Comparison of ENCODE assay signal across 19 cellular contexts in the genomic region with DNA sequence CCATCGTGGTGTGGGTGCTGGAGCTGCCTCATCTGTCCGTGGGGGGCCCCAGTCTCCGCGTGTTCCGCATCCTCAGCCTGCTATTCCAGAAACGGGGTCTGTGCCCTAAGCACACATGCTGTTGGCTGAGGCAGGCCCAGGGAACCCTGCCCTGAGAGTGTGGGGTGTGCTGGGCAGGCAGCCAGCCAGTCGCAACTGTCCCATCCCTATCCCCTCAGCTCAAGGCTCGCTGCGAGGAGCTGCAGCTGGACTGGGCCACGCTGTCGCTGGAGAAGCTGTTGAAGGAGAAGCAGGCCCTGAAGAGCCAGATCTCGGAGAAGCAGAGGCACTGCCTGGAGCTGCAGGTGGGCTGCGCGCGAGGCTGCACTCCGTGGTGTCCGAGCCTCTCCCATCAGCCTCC. TPM values are rescaled to one million over a fixed set of nuclear protein-coding genes. Genes with fewer than 3 reads are reported as not detected.
DNase-seq lines count a peak whose midpoint lies in the region; ATAC-seq and TF ChIP-seq lines count a peak whose summit lies in the region.
"Had no signal": no experiment of that assay in that cellular context is flagged by ENCODE, and none has a peak within 500 bp of the region (broad histone marks: within the 10 kb centered on the region; RNA-seq: fewer than 3 reads in every experiment).

No MANE protein-coding gene starts in this region.

- H3K9ac ChIP-seq in colonic mucosa (ENCODE audit: low read depth in 2 of 2, low read length in 2 of 2): peak overlapping the region in 1 of 2 donors; percentile 77
- peak overlapping the region in 1 of 2 donors; percentile 49 for H3K9ac ChIP-seq in mucosa of rectum (ENCODE audit: low read depth in 1 of 2, low read length in 2 of 2)

- H3K27me3 Mint-ChIP-seq in WTC11 (ENCODE audit: low read depth): no peaks in the 10 kb centered on the region
- H3K27me3 Mint-ChIP-seq in natural killer cell treated with Interleukin-12 subunit alpha and Interleukin-12 subunit beta and Interleukin-15 and Interleukin-18, amount 100 ng/mL, for 72 hours: no peaks in the 10 kb centered on the region
- H3K27me3 Mint-ChIP-seq: CD4-positive, alpha-beta memory T cell had no signal

- ATAC-seq in WTC11: no peak
- no peak for ATAC-seq in natural killer cell treated with Interleukin-12 subunit alpha and Interleukin-12 subunit beta and Interleukin-15 and Interleukin-18, amount 100 ng/mL, for 72 hours
- ATAC-seq: HCT116 had no signal

- H3K27me3 ChIP-seq in colonic mucosa: no peaks in the 10 kb centered on the region
- no peaks in the 10 kb centered on the region for H3K27me3 ChIP-seq in mucosa of rectum (ENCODE audit: control insufficient read depth in 2 of 2, insufficient read depth in 2 of 2, low read length in 2 of 2)
- H3K27me3 ChIP-seq in thymus (ENCODE audit: control insufficient read depth, insufficient read depth): no peaks in the 10 kb centered on the region

- no peak overlapping the region for H3K27ac Mint-ChIP-seq in WTC11
- no peak overlapping the region for H3K27ac Mint-ChIP-seq in natural killer cell treated with Interleukin-12 subunit alpha and Interleukin-12 subunit beta and Interleukin-15 and Interleukin-18, amount 100 ng/mL, for 72 hours

- peaks cover 17% of the 10 kb centered on the region for H3K4me1 ChIP-seq in colonic mucosa
- peaks cover 19 to 30% of the 10 kb centered on the region in 2 donors for H3K4me1 ChIP-seq in mucosa of rectum (ENCODE audit: control insufficient read depth in 2 of 2, insufficient read depth in 2 of 2, low read length in 2 of 2)
- H3K4me1 ChIP-seq in thymus (ENCODE audit: control insufficient read depth, insufficient read depth, low read length): no peaks in the 10 kb centered on the region

- H3K36me3 Mint-ChIP-seq in WTC11: peaks cover 41% of the 10 kb centered on the region
- peaks cover 4% of the 10 kb centered on the region for H3K36me3 Mint-ChIP-seq in natural killer cell treated with Interleukin-12 subunit alpha and Interleukin-12 subunit beta and Interleukin-15 and Interleukin-18, amount 100 ng/mL, for 72 hours

- H3K4me1 Mint-ChIP-seq in WTC11: no peaks in the 10 kb centered on the region
- H3K4me1 Mint-ChIP-seq in natural killer cell treated with Interleukin-12 subunit alpha and Interleukin-12 subunit beta and Interleukin-15 and Interleukin-18, amount 100 ng/mL, for 72 hours (ENCODE audit: low read depth in 2 of 2): peaks cover 0 to 5% of the 10 kb centered on the region in 2 donors

- H3K4me3 Mint-ChIP-seq in WTC11: no peak overlapping the region
- H3K4me3 Mint-ChIP-seq in natural killer cell treated with Interleukin-12 subunit alpha and Interleukin-12 subunit beta and Interleukin-15 and Interleukin-18, amount 100 ng/mL, for 72 hours: no peak overlapping the region

- CTCF ChIA-PET in WTC11 (lab: Charles Lee): interaction anchor here (1.0 kb wide), 1 partner anchor 58 kb away, joined by 3 read pairs; no protein-coding TSS in a partner anchor

- no peak overlapping the region for H3K4me3 ChIP-seq in colonic mucosa
- H3K4me3 ChIP-seq in mucosa of rectum (ENCODE audit: low read length in 2 of 2): no peak overlapping the region
- no peak overlapping the region for H3K4me3 ChIP-seq in thymus (ENCODE audit: low read length)

- intact Hi-C loops in colonic mucosa (cut with DNase I): no loop called here

- H3K9me3 ChIP-seq in colonic mucosa (no peaks in the 10 kb centered on the region), mucosa of rectum (ENCODE audit: control insufficient read depth in 2 of 2, low read length in 2 of 2) (no peaks in the 10 kb centered on the region), thymus (ENCODE audit: control insufficient read depth) (no peaks in the 10 kb centered on the region)

- WGBS in thymus: 98% methylated on average over 17 of the region's 17 CpGs

- DNase-seq in colonic mucosa (no peak), kidney glomerular epithelial cell (lab: John Stamatoyannopoulos, UW) (no peak), WTC11 (ENCODE audit: low spot score) (no peak), NCI-H1694 (lab: John Stamatoyannopoulos, UW) (no peak)
- no peak for DNase-seq in natural killer cell treated with Interleukin-12 subunit alpha and Interleukin-12 subunit beta and Interleukin-15 and Interleukin-18, amount 100 ng/mL, for 72 hours (ENCODE audit: low spot score)
- DNase-seq: AML-193; CD4-positive, alpha-beta memory T cell; DMS79; NCI-H1092; NCI-H187; NCI-H69; NK-92 treated with Interleukin-12 subunit alpha and Interleukin-12 subunit beta, amount 100 ng/mL, for 24 hours; OCI-M1; Right ventricle myocardium superior had no signal

- POLR2A ChIA-PET in WTC11 (lab: Charles Lee): no interaction called here

- peak overlapping the region; percentile 78 for H3K27ac ChIP-seq in colonic mucosa
- H3K27ac ChIP-seq in mucosa of rectum (ENCODE audit: low read depth in 2 of 2, low read length in 2 of 2): peak overlapping the region; percentile 88 to 91
- peak overlapping the region; percentile 49 for H3K27ac ChIP-seq in thymus (ENCODE audit: low read depth)

- peaks cover 21% of the 10 kb centered on the region for H3K36me3 ChIP-seq in colonic mucosa
- H3K36me3 ChIP-seq in mucosa of rectum (ENCODE audit: control insufficient read depth in 2 of 2, insufficient read depth in 2 of 2, low read length in 2 of 2): peaks cover 57 to 65% of the 10 kb centered on the region in 2 donors
- peaks cover 96% of the 10 kb centered on the region for H3K36me3 ChIP-seq in thymus (ENCODE audit: control insufficient read depth, insufficient read depth)

- TF ChIP-seq CTCF in colonic mucosa (IDR thresholded peaks at IDR 0.05) (no peak), WTC11 (IDR thresholded peaks at IDR 0.05) (no peak)

- no peaks in the 10 kb centered on the region for H3K9me3 Mint-ChIP-seq in WTC11
- no peaks in the 10 kb centered on the region for H3K9me3 Mint-ChIP-seq in natural killer cell treated with Interleukin-12 subunit alpha and Interleukin-12 subunit beta and Interleukin-15 and Interleukin-18, amount 100 ng/mL, for 72 hours
- H3K9me3 Mint-ChIP-seq: CD4-positive, alpha-beta memory T cell had no signal

TF ChIP-seq in PFSK-1, 5 proteins besides CTCF, POLR2A, EP300 and RAD21:
- TF ChIP-seq TAF1 (IDR thresholded peaks at IDR 0.05; ENCODE audit: borderline replicate concordance, insufficient read depth, low read length) (no peak), FOXP2 (optimal IDR thresholded peaks at IDR 0.05; ENCODE audit: borderline replicate concordance, extremely low read depth, extremely low read length, insufficient read depth) (peak; percentile 14)

TF ChIP-seq in WTC11, 78 proteins besides CTCF, POLR2A, EP300 and RAD21:
- TF ChIP-seq TP53 (CRISPR knock-in tag; IDR thresholded peaks at IDR 0.05) (no peak), ZNF423 (CRISPR knock-in tag; IDR thresholded peaks at IDR 0.05) (no peak)
- TF ChIP-seq, protein P1, sequence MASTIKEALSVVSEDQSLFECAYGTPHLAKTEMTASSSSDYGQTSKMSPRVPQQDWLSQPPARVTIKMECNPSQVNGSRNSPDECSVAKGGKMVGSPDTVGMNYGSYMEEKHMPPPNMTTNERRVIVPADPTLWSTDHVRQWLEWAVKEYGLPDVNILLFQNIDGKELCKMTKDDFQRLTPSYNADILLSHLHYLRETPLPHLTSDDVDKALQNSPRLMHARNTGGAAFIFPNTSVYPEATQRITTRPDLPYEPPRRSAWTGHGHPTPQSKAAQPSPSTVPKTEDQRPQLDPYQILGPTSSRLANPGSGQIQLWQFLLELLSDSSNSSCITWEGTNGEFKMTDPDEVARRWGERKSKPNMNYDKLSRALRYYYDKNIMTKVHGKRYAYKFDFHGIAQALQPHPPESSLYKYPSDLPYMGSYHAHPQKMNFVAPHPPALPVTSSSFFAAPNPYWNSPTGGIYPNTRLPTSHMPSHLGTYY (CRISPR knock-in tag; IDR thresholded peaks at IDR 0.05): no peak
- TF ChIP-seq, protein P2, sequence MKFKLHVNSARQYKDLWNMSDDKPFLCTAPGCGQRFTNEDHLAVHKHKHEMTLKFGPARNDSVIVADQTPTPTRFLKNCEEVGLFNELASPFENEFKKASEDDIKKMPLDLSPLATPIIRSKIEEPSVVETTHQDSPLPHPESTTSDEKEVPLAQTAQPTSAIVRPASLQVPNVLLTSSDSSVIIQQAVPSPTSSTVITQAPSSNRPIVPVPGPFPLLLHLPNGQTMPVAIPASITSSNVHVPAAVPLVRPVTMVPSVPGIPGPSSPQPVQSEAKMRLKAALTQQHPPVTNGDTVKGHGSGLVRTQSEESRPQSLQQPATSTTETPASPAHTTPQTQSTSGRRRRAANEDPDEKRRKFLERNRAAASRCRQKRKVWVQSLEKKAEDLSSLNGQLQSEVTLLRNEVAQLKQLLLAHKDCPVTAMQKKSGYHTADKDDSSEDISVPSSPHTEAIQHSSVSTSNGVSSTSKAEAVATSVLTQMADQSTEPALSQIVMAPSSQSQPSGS (CRISPR knock-in tag; IDR thresholded peaks at IDR 0.05; ENCODE audit: borderline replicate concordance, low read depth): no peak

RNA-seq across cellular contexts. Expression of a gene that starts 21.9 kb away (rescaled TPM):
- polyA plus RNA-seq in PFSK-1 (2012; ENCODE audit: insufficient read length, low read depth): 111 TPM
- total RNA-seq in colonic mucosa: 100 to 1,000 TPM; 176 to 238 TPM
- polyA plus RNA-seq in thymus: 97.7 TPM
- total RNA-seq in WTC11 (2021): 164 to 189 TPM (median 167 TPM) in 3 replicates
- total RNA-seq in natural killer cell treated with Interleukin-12 subunit alpha and Interleukin-12 subunit beta and Interleukin-15 and Interleukin-18, amount 100 ng/mL, for 72 hours: 10 to 100 TPM; 59.8 to 85.9 TPM

RNA-seq across cellular contexts. Expression of a gene that starts 22.4 kb away (rescaled TPM):
- 195 TPM for polyA plus RNA-seq in PFSK-1 (2012; ENCODE audit: insufficient read length, low read depth)
- total RNA-seq in colonic mucosa (10 to 100 TPM; 60.9 to 99.8 TPM), WTC11 (2021) (167 to 184 TPM (median 169 TPM) in 3 replicates)
- 51.1 TPM for polyA plus RNA-seq in thymus
- total RNA-seq in natural killer cell treated with Interleukin-12 subunit alpha and Interleukin-12 subunit beta and Interleukin-15 and Interleukin-18, amount 100 ng/mL, for 72 hours: 100 to 1,000 TPM in 1 of 2 donors, 10 to 100 TPM in 1; 99.2 to 192 TPM

RNA-seq across cellular contexts. Expression of a gene that starts 34.9 kb away (rescaled TPM):
- polyA plus RNA-seq in PFSK-1 (2012; ENCODE audit: insufficient read length, low read depth): 47.2 TPM
- total RNA-seq in colonic mucosa: 1 to 10 TPM in 1 of 2 donors, under 1 TPM in 1; 0.90 to 5.1 TPM
- 2.2 TPM for polyA plus RNA-seq in thymus
- total RNA-seq in WTC11 (2021): 4.7 to 11.2 TPM (median 5.2 TPM) in 3 replicates
- 1 to 10 TPM; 2.8 to 3.5 TPM for total RNA-seq in natural killer cell treated with Interleukin-12 subunit alpha and Interleukin-12 subunit beta and Interleukin-15 and Interleukin-18, amount 100 ng/mL, for 72 hours
- polyA plus RNA-seq: CD4-positive, alpha-beta memory T cell had no signal

RNA-seq across cellular contexts. Expression of a gene that starts 42.0 kb away (rescaled TPM):
- not detected for polyA plus RNA-seq in PFSK-1 (2012; ENCODE audit: insufficient read length, low read depth)
- total RNA-seq in colonic mucosa: 1 to 10 TPM in 1 of 2 donors, under 1 TPM in 1; 0.64 to 1.3 TPM
- 1.3 TPM for polyA plus RNA-seq in thymus
- total RNA-seq in WTC11 (2021): 0.33 to 1.4 TPM (median 0.73 TPM) in 3 replicates
- under 1 TPM in 1 of 2 donors, not detected in 1; 0.73 TPM for total RNA-seq in natural killer cell treated with Interleukin-12 subunit alpha and Interleukin-12 subunit beta and Interleukin-15 and Interleukin-18, amount 100 ng/mL, for 72 hours
- total RNA-seq: HT1080 had no signal

RNA-seq across cellular contexts. Expression of a gene that starts 50.5 kb away (rescaled TPM):
- 52.0 TPM for polyA plus RNA-seq in PFSK-1 (2012; ENCODE audit: insufficient read length, low read depth)
- total RNA-seq in colonic mucosa: 10 to 100 TPM; 31.5 to 52.0 TPM
- 9.9 TPM for polyA plus RNA-seq in thymus
- total RNA-seq in WTC11 (2021): 99.2 to 111 TPM (median 103 TPM) in 3 replicates
- 100 to 1,000 TPM; 108 to 190 TPM for total RNA-seq in natural killer cell treated with Interleukin-12 subunit alpha and Interleukin-12 subunit beta and Interleukin-15 and Interleukin-18, amount 100 ng/mL, for 72 hours
